In genomic region chr12:104460041-104460757, GRCh38 we compare ENCODE assay signal across 10 cellular contexts.
DNase-seq lines count a peak whose midpoint lies in the region; ATAC-seq and TF ChIP-seq lines count a peak whose summit lies in the region.
"Had no signal": no experiment of that assay in that cellular context is flagged by ENCODE, and none has a peak within 500 bp of the region (broad histone marks: within the 10 kb centered on the region; RNA-seq: fewer than 3 reads in every experiment).

No MANE protein-coding gene starts in this region.

- no peak for DNase-seq in NCI-H1092 treated with DMSO at 0.1 percent for 48 hours (lab: John Stamatoyannopoulos, UW)
- no peak for DNase-seq in stimulated activated naive CD4-positive, alpha-beta T cell (lab: John Stamatoyannopoulos, UW)
- DNase-seq: EL had no signal

- H3K9ac ChIP-seq in OCI-LY1 (ENCODE audit: low read length), result no peak overlapping the region

- H3K4me3 ChIP-seq in DOHH2 (ENCODE audit: low read length) (no peak overlapping the region), OCI-LY1 (ENCODE audit: low read depth, low read length, poor library complexity, severe bottlenecking) (peak overlapping the region; percentile 97), neutrophil (ENCODE audit: low read depth in 1 of 2, low read length in 1 of 2) (peak overlapping the region; percentile 92 to 97)

- H3K27ac ChIP-seq in DOHH2 (ENCODE audit: low read depth, low read length) (no peak overlapping the region), OCI-LY1 (ENCODE audit: low read depth, low read length, poor library complexity, severe bottlenecking) (no peak overlapping the region), neutrophil (peak overlapping the region; percentile 86)

- peaks cover 3% of the 10 kb centered on the region; the same call in 1 of the 2 replicates for H3K36me3 ChIP-seq in DOHH2 (ENCODE audit: control insufficient read depth, low read length)
- no peaks in the 10 kb centered on the region for H3K36me3 ChIP-seq in OCI-LY1 (ENCODE audit: insufficient read depth, low read length)
- no peaks in the 10 kb centered on the region for H3K36me3 ChIP-seq in neutrophil

- H3K4me1 ChIP-seq in DOHH2 (ENCODE audit: control insufficient read depth, low read length), result peaks cover 72% of the 10 kb centered on the region
- peaks cover 62% of the 10 kb centered on the region for H3K4me1 ChIP-seq in OCI-LY1 (ENCODE audit: insufficient read depth, low read length, severe bottlenecking)
- peaks cover 69 to 78% of the 10 kb centered on the region in 2 experiments for H3K4me1 ChIP-seq in neutrophil (ENCODE audit: control insufficient read depth in 1 of 2, insufficient read depth in 1 of 2, low read depth in 1 of 2, low read length in 1 of 2)

- ATAC-seq in HG02884 (IDR thresholded peaks at IDR 0.05; ENCODE audit: unreplicated experiment), result no peak
- no peak for ATAC-seq in GM21717 (IDR thresholded peaks at IDR 0.05; ENCODE audit: unreplicated experiment)
- ATAC-seq: sciatic nerve had no signal

- H3K79me2 ChIP-seq in DOHH2 (ENCODE audit: control insufficient read depth, low read length), result peaks cover 63% of the 10 kb centered on the region
- peaks cover 32% of the 10 kb centered on the region for H3K79me2 ChIP-seq in OCI-LY1 (ENCODE audit: insufficient read depth, low read length)

- H3K9me3 ChIP-seq in DOHH2 (ENCODE audit: control insufficient read depth, insufficient read depth, low read length), result no peaks in the 10 kb centered on the region
- H3K9me3 ChIP-seq in OCI-LY1 (ENCODE audit: low read length), result no peaks in the 10 kb centered on the region
- H3K9me3 ChIP-seq in neutrophil, result no peaks in the 10 kb centered on the region

- H3F3A ChIP-seq in DOHH2 (ENCODE audit: control insufficient read depth, insufficient read depth), result no peaks in the 10 kb centered on the region; the same call in 1 of the 2 replicates
- H3F3A ChIP-seq in OCI-LY1 (ENCODE audit: insufficient read depth, low read length), result no peaks in the 10 kb centered on the region

- H4K20me1 ChIP-seq in DOHH2 (ENCODE audit: control insufficient read depth, insufficient read depth, low read depth, low read length) (no peaks in the 10 kb centered on the region), OCI-LY1 (ENCODE audit: insufficient read depth, low read length) (no peaks in the 10 kb centered on the region)

- H3K4me1 Mint-ChIP-seq in dendritic cell treated with granulocyte-macrophage colony-stimulating factor and Interleukin-4, amounts not matched to agents 40 ng/mL and 50 ng/mL, for 4 days (ENCODE audit: low read depth), result peaks cover 59% of the 10 kb centered on the region

- H3K4me3 Mint-ChIP-seq in dendritic cell treated with granulocyte-macrophage colony-stimulating factor and Interleukin-4, amounts not matched to agents 40 ng/mL and 50 ng/mL, for 4 days, result peak overlapping the region; percentile 100

- intact Hi-C loops in dendritic cell treated with granulocyte-macrophage colony-stimulating factor and Interleukin-4, amounts not matched to agents 40 ng/mL and 50 ng/mL, for 4 days (cut with micrococcal nuclease), result no loop called here

- H3K36me3 Mint-ChIP-seq in dendritic cell treated with granulocyte-macrophage colony-stimulating factor and Interleukin-4, amounts not matched to agents 40 ng/mL and 50 ng/mL, for 4 days (ENCODE audit: low read depth), result peaks cover 62% of the 10 kb centered on the region

- H3K27ac Mint-ChIP-seq in dendritic cell treated with granulocyte-macrophage colony-stimulating factor and Interleukin-4, amounts not matched to agents 40 ng/mL and 50 ng/mL, for 4 days, result peak overlapping the region; percentile 91

- H2AFZ ChIP-seq in OCI-LY1 (ENCODE audit: low read length), result no peak overlapping the region

- no peaks in the 10 kb centered on the region for H3K9me3 Mint-ChIP-seq in dendritic cell treated with granulocyte-macrophage colony-stimulating factor and Interleukin-4, amounts not matched to agents 40 ng/mL and 50 ng/mL, for 4 days

- H3K4me2 ChIP-seq in DOHH2 (ENCODE audit: low read length), result peak overlapping the region; percentile 96; the same call in 1 of the 2 replicates
- peak overlapping the region; percentile 94; the same call in 1 of the 2 replicates for H3K4me2 ChIP-seq in OCI-LY1 (ENCODE audit: low read length)

- H3K27me3 ChIP-seq in DOHH2 (ENCODE audit: control insufficient read depth, low read length) (peaks cover 23% of the 10 kb centered on the region), OCI-LY1 (ENCODE audit: insufficient read depth, low read length) (no peaks in the 10 kb centered on the region), neutrophil (peaks cover 10% of the 10 kb centered on the region)

- no peaks in the 10 kb centered on the region for H3K27me3 Mint-ChIP-seq in dendritic cell treated with granulocyte-macrophage colony-stimulating factor and Interleukin-4, amounts not matched to agents 40 ng/mL and 50 ng/mL, for 4 days

- TF ChIP-seq CTCF in DOHH2 (IDR thresholded peaks at IDR 0.05; ENCODE audit: low read depth, low read length, poor library complexity, severe bottlenecking), result no peak
- TF ChIP-seq CTCF in OCI-LY1 (IDR thresholded peaks at IDR 0.05; ENCODE audit: low read length), result no peak
- TF ChIP-seq CTCF in neutrophil (IDR thresholded peaks at IDR 0.05), result no peak

- no peaks in the 10 kb centered on the region for H3K9me2 ChIP-seq in DOHH2 (replicated peaks; ENCODE audit: control insufficient read depth, low read length)
- H3K9me2 ChIP-seq in OCI-LY1 (ENCODE audit: low read depth, low read length), result no peaks in the 10 kb centered on the region
